In the genomic region with DNA sequence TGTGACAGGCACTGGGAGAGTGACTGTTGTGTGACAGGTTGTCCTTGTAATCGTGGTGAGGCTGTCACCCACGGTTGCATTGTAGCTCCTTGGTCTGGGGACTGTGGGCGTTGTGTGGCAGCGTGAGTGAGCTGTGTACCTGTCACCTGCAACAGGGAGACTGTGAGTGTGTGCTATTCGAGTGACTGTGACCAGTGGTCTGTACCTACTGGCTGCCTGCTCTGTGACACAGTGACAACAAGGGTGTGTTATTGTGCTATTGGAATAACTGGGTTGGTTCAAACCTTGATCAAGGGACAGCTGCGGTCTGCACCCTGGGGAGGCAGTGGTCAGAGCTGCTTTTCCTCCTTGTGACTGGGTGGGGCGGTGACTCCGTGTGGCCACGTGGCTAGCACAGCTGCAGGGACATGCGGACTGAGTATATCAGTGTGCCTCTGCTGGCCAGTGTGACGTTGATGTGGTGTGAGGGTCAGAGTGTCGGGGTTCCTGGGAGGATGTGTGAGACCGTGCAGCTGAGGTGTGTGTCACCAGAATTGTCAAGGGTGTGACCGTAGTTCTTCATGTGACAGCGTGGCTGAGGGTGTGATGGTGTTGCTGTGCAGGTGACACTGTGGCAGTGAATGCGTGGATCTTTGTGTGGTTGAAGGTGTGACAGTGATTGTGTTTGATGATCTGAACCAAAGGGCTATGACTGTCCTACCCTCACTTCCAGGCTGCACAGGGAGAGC, we compare ENCODE assay signal across 9 cellular contexts. TPM values are rescaled to one million over a fixed set of nuclear protein-coding genes. Genes with fewer than 3 reads are reported as not detected.
DNase-seq lines count a peak whose midpoint lies in the region; ATAC-seq, FAIRE-seq and TF ChIP-seq lines count a peak whose summit lies in the region.
"Had no signal": no experiment of that assay in that cellular context is flagged by ENCODE, and none has a peak within 500 bp of the region (broad histone marks: within the 10 kb centered on the region; RNA-seq: fewer than 3 reads in every experiment).

No MANE protein-coding gene starts in this region.

- ATAC-seq in A549 (peak; percentile 6 to 44; a peak in 3 of 6 replicates), HG03175 (IDR thresholded peaks at IDR 0.05; ENCODE audit: unreplicated experiment) (peak; percentile 57), naive B cell (ENCODE audit: low read depth in 2 of 2) (peak; percentile 6 to 46), HG03280 (IDR thresholded peaks at IDR 0.05; ENCODE audit: unreplicated experiment) (no peak), HG02970 (IDR thresholded peaks at IDR 0.05; ENCODE audit: low FRiP score, unreplicated experiment) (no peak), GM21825 (IDR thresholded peaks at IDR 0.05; ENCODE audit: unreplicated experiment) (no peak)
- ATAC-seq in central memory CD8-positive, alpha-beta T cell (replicated peaks; ENCODE audit: extremely low read depth, poor library complexity, severe bottlenecking): peak; percentile 72

- H3K27ac ChIP-seq in A549: no peak overlapping the region
- H3K27ac ChIP-seq in Karpas-422 (ENCODE audit: low read length): no peak overlapping the region

- no peaks in the 10 kb centered on the region for H3K9me2 ChIP-seq in Karpas-422 (replicated peaks; ENCODE audit: insufficient read depth, low read length)

- CTCF ChIA-PET in A549 (lab: Yijun Ruan, JAX): interaction anchor here (0.8 to 16.3 kb wide), 8 partner anchors 8 to 108 kb away, joined by 3 to 309 read pairs (median 8); no protein-coding TSS in a partner anchor

- TF ChIP-seq CTCF in A549 (IDR thresholded peaks at IDR 0.05): no peak

- no peak overlapping the region for H3K4me2 ChIP-seq in A549
- H3K4me2 ChIP-seq in Karpas-422 (ENCODE audit: low read depth, low read length, poor library complexity, severe bottlenecking): no peak overlapping the region

- no peak overlapping the region for H2AFZ ChIP-seq in Karpas-422 (ENCODE audit: low read length)

- no peaks in the 10 kb centered on the region for H3K79me2 ChIP-seq in Karpas-422 (ENCODE audit: low read length)

- 56% methylated on average over 13 of the region's 16 CpGs for WGBS in A549 (ENCODE audit: missing lambda C conversion rate)

- H3K9me3 ChIP-seq in A549 (no peaks in the 10 kb centered on the region), Karpas-422 (ENCODE audit: low read length) (no peaks in the 10 kb centered on the region; the same call in 1 of the 2 replicates)

- POLR2A ChIA-PET in A549 (lab: Yijun Ruan, JAX): interaction anchor here (1.2 kb wide), 1 partner anchor 69 kb away, joined by 3 read pairs; no protein-coding TSS in a partner anchor

- no peaks in the 10 kb centered on the region for H4K20me1 ChIP-seq in Karpas-422 (ENCODE audit: insufficient read depth, low read depth, low read length)

- peaks cover 4% of the 10 kb centered on the region for H3K36me3 Mint-ChIP-seq in central memory CD8-positive, alpha-beta T cell (ENCODE audit: insufficient read depth)
- no peaks in the 10 kb centered on the region for H3K36me3 Mint-ChIP-seq in naive B cell

- H3K9ac ChIP-seq in Karpas-422 (ENCODE audit: low read length): no peak overlapping the region

- no peaks in the 10 kb centered on the region for H3K36me3 ChIP-seq in Karpas-422 (ENCODE audit: insufficient read depth, low read length)

- peaks cover 8% of the 10 kb centered on the region for H3K4me1 Mint-ChIP-seq in central memory CD8-positive, alpha-beta T cell
- peaks cover 0 to 15% (median 9%) of the 10 kb centered on the region in 3 donors for H3K4me1 Mint-ChIP-seq in naive B cell

- no peak for TF ChIP-seq EP300 in A549 (IDR thresholded peaks at IDR 0.05)

- H3K4me1 ChIP-seq in A549 (0 out of 3 replicates have a peak, but pooled peaks cover 3% of the 10 kb centered on the region), Karpas-422 (ENCODE audit: low read length) (peaks cover 5% of the 10 kb centered on the region)

- no peak for FAIRE-seq in A549 (lab: Jason Lieb, UNC)

- H3K4me3 Mint-ChIP-seq in central memory CD8-positive, alpha-beta T cell: peak overlapping the region; percentile 10
- H3K4me3 Mint-ChIP-seq in naive B cell: peak overlapping the region in 4 of 8 donors; percentile 18 to 69 (median 42)

- no peak for TF ChIP-seq RAD21 in A549 (conservative IDR thresholded peaks at IDR 0.05 in 1 of 2, IDR thresholded peaks at IDR 0.05 in 1 of 2)

- no peaks in the 10 kb centered on the region for H3K27me3 ChIP-seq in Karpas-422 (ENCODE audit: low read length)

- H3K27me3 Mint-ChIP-seq in central memory CD8-positive, alpha-beta T cell: no peaks in the 10 kb centered on the region
- peaks cover 0 to 8% (median 6%) of the 10 kb centered on the region in 3 donors for H3K27me3 Mint-ChIP-seq in naive B cell

- no peak overlapping the region for H3K27ac Mint-ChIP-seq in central memory CD8-positive, alpha-beta T cell (ENCODE audit: low read depth)
- peak overlapping the region in 4 of 6 donors; percentile 57 to 88 (median 79) for H3K27ac Mint-ChIP-seq in naive B cell

- no peak for DNase-seq in A549 (ENCODE audit: low read depth in 1 of 2, low spot score in 1 of 2)
- DNase-seq in central memory CD8-positive, alpha-beta T cell (ENCODE audit: low spot score in 2 of 2): peak in 1 of 2 donors; percentile 46
- DNase-seq in naive B cell: no peak
- DNase-seq in Karpas-422: no peak

- no peak for TF ChIP-seq POLR2A in A549 (IDR thresholded peaks at IDR 0.05; ENCODE audit: low read length)

- no peaks in the 10 kb centered on the region for H3K9me3 Mint-ChIP-seq in central memory CD8-positive, alpha-beta T cell
- H3K9me3 Mint-ChIP-seq in naive B cell: no peaks in the 10 kb centered on the region

- H3K4me3 ChIP-seq in A549: no peak overlapping the region
- H3K4me3 ChIP-seq in Karpas-422 (ENCODE audit: low read length): no peak overlapping the region

TF ChIP-seq in A549, 52 proteins besides CTCF, POLR2A, EP300 and RAD21:
- TF ChIP-seq FOSL2 (IDR thresholded peaks at IDR 0.05) (no peak), FOSL2 (CRISPR knock-in tag; IDR thresholded peaks at IDR 0.05) (no peak)
- TF ChIP-seq, protein P1, sequence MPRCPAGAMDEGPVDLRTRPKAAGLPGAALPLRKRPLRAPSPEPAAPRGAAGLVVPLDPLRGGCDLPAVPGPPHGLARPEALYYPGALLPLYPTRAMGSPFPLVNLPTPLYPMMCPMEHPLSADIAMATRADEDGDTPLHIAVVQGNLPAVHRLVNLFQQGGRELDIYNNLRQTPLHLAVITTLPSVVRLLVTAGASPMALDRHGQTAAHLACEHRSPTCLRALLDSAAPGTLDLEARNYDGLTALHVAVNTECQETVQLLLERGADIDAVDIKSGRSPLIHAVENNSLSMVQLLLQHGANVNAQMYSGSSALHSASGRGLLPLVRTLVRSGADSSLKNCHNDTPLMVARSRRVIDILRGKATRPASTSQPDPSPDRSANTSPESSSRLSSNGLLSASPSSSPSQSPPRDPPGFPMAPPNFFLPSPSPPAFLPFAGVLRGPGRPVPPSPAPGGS (IDR thresholded peaks at IDR 0.05): no peak

RNA-seq across cellular contexts. Expression of a gene that starts 10.1 kb away (rescaled TPM):
- polyA plus RNA-seq in A549 (2011; rRNA removed): 0.52 and 1.0 TPM in 2 replicates
- 1.1 and 1.5 TPM in 2 replicates for polyA plus RNA-seq in A549 (2012; cell fraction: cytosol; rRNA removed)
- polyA plus RNA-seq in A549 (2012; cell fraction: nucleus; rRNA removed): 1.5 and 2.0 TPM in 2 replicates
- polyA plus RNA-seq in A549 (2017; fragmentation: RNase III; extraction: RNeasy Plus Mini Kit Qiagen cat#74134 plus additional on column Dnase treatment): 3.0 to 4.5 TPM (median 3.0 TPM) in 3 replicates
- polyA minus RNA-seq in A549 (2011; rRNA and poly(A)+ RNA removed): 1.1 and 2.5 TPM in 2 replicates
- 1 to 10 TPM in 2 of 6 donors, under 1 TPM in 2, not detected in 2; 0.21 to 2.1 (median 1.1) TPM for polyA plus RNA-seq in naive B cell (ENCODE audit: low read depth in 6 of 6)
- total RNA-seq in Karpas-422 (2014; rRNA removed; shearing (Covaris generic); ENCODE audit: low replicate concordance): 0.04 and 0.18 TPM in 2 replicates

RNA-seq across cellular contexts. Expression of a gene that starts 15.8 kb away (rescaled TPM):
- polyA plus RNA-seq in A549 (2011; rRNA removed): 0.12 and 0.16 TPM in 2 replicates
- 0.16 and 0.19 TPM in 2 replicates for polyA plus RNA-seq in A549 (2012; cell fraction: cytosol; rRNA removed)
- 0.35 and 0.54 TPM in 2 replicates for polyA plus RNA-seq in A549 (2012; cell fraction: nucleus; rRNA removed)
- 0.12 to 0.21 TPM (median 0.14 TPM) in 3 replicates for polyA plus RNA-seq in A549 (2017; fragmentation: RNase III; extraction: RNeasy Plus Mini Kit Qiagen cat#74134 plus additional on column Dnase treatment)
- 0.08 TPM in 1 of 2 replicates, not detected in the other for polyA minus RNA-seq in A549 (2011; rRNA and poly(A)+ RNA removed)
- not detected for polyA plus RNA-seq in naive B cell (ENCODE audit: low read depth in 6 of 6)
- 0.52 TPM in 1 of 2 replicates, not detected in the other for total RNA-seq in Karpas-422 (2014; rRNA removed; shearing (Covaris generic); ENCODE audit: low replicate concordance)
- total RNA-seq: T-helper 2 cell treated with Interferon-gamma antibody and Interleukin-4, amounts not matched to agents 100 ng/mL and 5 ng/mL, for 36 hours had no signal

RNA-seq across cellular contexts. Expression of a gene that starts 28.2 kb away (rescaled TPM):
- 18.3 and 26.4 TPM in 2 replicates for polyA plus RNA-seq in A549 (2011; rRNA removed)
- polyA plus RNA-seq in A549 (2012; cell fraction: cytosol; rRNA removed): 74.9 and 82.7 TPM in 2 replicates
- 37.7 and 45.3 TPM in 2 replicates for polyA plus RNA-seq in A549 (2012; cell fraction: nucleus; rRNA removed)
- polyA plus RNA-seq in A549 (2017; fragmentation: RNase III; extraction: RNeasy Plus Mini Kit Qiagen cat#74134 plus additional on column Dnase treatment): 30.7 to 31.9 TPM (median 31.1 TPM) in 3 replicates
- polyA minus RNA-seq in A549 (2011; rRNA and poly(A)+ RNA removed): 3.5 and 3.8 TPM in 2 replicates
- 10 to 100 TPM; 49.4 to 65.9 (median 52.7) TPM for polyA plus RNA-seq in naive B cell (ENCODE audit: low read depth in 6 of 6)
- total RNA-seq in Karpas-422 (2014; rRNA removed; shearing (Covaris generic); ENCODE audit: low replicate concordance): 23.2 and 66.6 TPM in 2 replicates

RNA-seq across cellular contexts. Expression of a gene that starts 39.6 kb away (rescaled TPM):
- 46.4 and 56.2 TPM in 2 replicates for polyA plus RNA-seq in A549 (2011; rRNA removed)
- polyA plus RNA-seq in A549 (2012; cell fraction: cytosol; rRNA removed): 105 and 107 TPM in 2 replicates
- polyA plus RNA-seq in A549 (2012; cell fraction: nucleus; rRNA removed): 125 and 132 TPM in 2 replicates
- polyA plus RNA-seq in A549 (2017; fragmentation: RNase III; extraction: RNeasy Plus Mini Kit Qiagen cat#74134 plus additional on column Dnase treatment): 68.6 to 71.6 TPM (median 71.1 TPM) in 3 replicates
- 39.3 and 68.6 TPM in 2 replicates for polyA minus RNA-seq in A549 (2011; rRNA and poly(A)+ RNA removed)
- 100 to 1,000 TPM in 3 of 6 donors, 10 to 100 TPM in 3; 82.9 to 119 (median 99.3) TPM for polyA plus RNA-seq in naive B cell (ENCODE audit: low read depth in 6 of 6)
- total RNA-seq in Karpas-422 (2014; rRNA removed; shearing (Covaris generic); ENCODE audit: low replicate concordance): 130 and 144 TPM in 2 replicates

RNA-seq across cellular contexts. Expression of a gene that starts 46.8 kb away (rescaled TPM):
- 356 and 419 TPM in 2 replicates for polyA plus RNA-seq in A549 (2011; rRNA removed)
- 378 and 414 TPM in 2 replicates for polyA plus RNA-seq in A549 (2012; cell fraction: cytosol; rRNA removed)
- 343 and 404 TPM in 2 replicates for polyA plus RNA-seq in A549 (2012; cell fraction: nucleus; rRNA removed)
- polyA plus RNA-seq in A549 (2017; fragmentation: RNase III; extraction: RNeasy Plus Mini Kit Qiagen cat#74134 plus additional on column Dnase treatment): 484 to 507 TPM (median 494 TPM) in 3 replicates
- polyA minus RNA-seq in A549 (2011; rRNA and poly(A)+ RNA removed): 427 and 530 TPM in 2 replicates
- polyA plus RNA-seq in naive B cell (ENCODE audit: low read depth in 6 of 6): 100 to 1,000 TPM in 5 of 6 donors, 10 to 100 TPM in 1; 97.4 to 189 (median 155) TPM
- total RNA-seq in Karpas-422 (2014; rRNA removed; shearing (Covaris generic); ENCODE audit: low replicate concordance): 547 and 681 TPM in 2 replicates

Comparison
In these comparisons a context has a peak if more than half of its experiments do, and no peak if none do; other contexts are left out.
1. ATAC-seq: peak in A549 (2 of 2), HG03175 (single experiment), central memory CD8-positive, alpha-beta T cell (single experiment) and naive B cell (2 of 2); none in HG03280 (single experiment), HG02970 (single experiment) and GM21825 (single experiment).